Comparison of ENCODE assay signal across 1 cellular context in the genomic region with DNA sequence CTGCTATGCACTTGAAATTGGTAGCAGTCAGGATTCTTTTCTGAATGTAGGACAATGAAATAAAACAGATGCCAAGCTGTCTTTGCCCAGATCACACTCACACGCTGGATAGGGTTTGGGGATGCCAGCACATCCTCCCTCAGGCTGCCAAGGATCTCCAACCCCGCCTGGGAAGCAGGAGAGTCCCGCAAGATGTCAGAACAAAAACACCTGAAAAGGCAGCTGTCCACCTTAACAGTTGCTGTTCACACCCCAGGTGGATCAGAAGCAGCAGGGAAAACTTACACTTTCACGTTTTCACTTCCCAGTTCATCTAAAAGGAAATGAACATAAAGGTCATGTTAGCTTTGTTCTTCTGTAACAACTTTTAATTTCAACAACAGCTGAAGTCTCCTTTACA.
TF ChIP-seq lines count a peak whose summit lies in the region.

No MANE protein-coding gene starts in this region.

TF ChIP-seq in endothelial cell of umbilical vein, 7 proteins besides CTCF, POLR2A, EP300 and RAD21 (continued from another document):
- TF ChIP-seq, protein P1, sequence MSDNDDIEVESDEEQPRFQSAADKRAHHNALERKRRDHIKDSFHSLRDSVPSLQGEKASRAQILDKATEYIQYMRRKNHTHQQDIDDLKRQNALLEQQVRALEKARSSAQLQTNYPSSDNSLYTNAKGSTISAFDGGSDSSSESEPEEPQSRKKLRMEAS (IDR thresholded peaks at IDR 0.05; ENCODE audit: insufficient read depth, insufficient read length), result no peak
- TF ChIP-seq JUN (IDR thresholded peaks at IDR 0.05; ENCODE audit: borderline replicate concordance, insufficient read depth, insufficient read length, low read depth), result no peak
- no peak for TF ChIP-seq GATA2 (IDR thresholded peaks at IDR 0.05; ENCODE audit: insufficient read depth, insufficient read length, low read depth, low read length)
- no peak for TF ChIP-seq EZH2 (IDR thresholded peaks at IDR 0.05; ENCODE audit: borderline replicate concordance, low read depth, low read length, severe bottlenecking)
- no peak for TF ChIP-seq POLR2AphosphoS5 (IDR thresholded peaks at IDR 0.05; ENCODE audit: insufficient read depth, low read depth, low read length)
- no peak for TF ChIP-seq FOS (IDR thresholded peaks at IDR 0.05; ENCODE audit: borderline replicate concordance, insufficient read depth, low read length)
TF ChIP-seq in endothelial cell of umbilical vein: peak in this region for 0.
